In genomic region chr3:112746675-112747276, GRCh38 we compare ENCODE assay signal across 16 cellular contexts.
DNase-seq lines count a peak whose midpoint lies in the region; FAIRE-seq and TF ChIP-seq lines count a peak whose summit lies in the region.
"Had no signal": no experiment of that assay in that cellular context is flagged by ENCODE, and none has a peak within 500 bp of the region (broad histone marks: within the 10 kb centered on the region; RNA-seq: fewer than 3 reads in every experiment).

No MANE protein-coding gene starts in this region.

- H3K9me2 ChIP-seq in MM.1S (replicated peaks; ENCODE audit: insufficient read depth, low read length): no peaks in the 10 kb centered on the region

- H3K36me3 ChIP-seq in bronchial epithelial cell (ENCODE audit: control insufficient read depth, insufficient read depth, low read length) (no peaks in the 10 kb centered on the region), mesenchymal stem cell (ENCODE audit: control insufficient read depth in 1 of 2, insufficient read depth in 2 of 2, low read depth in 1 of 2, low read length in 2 of 2) (no peaks in the 10 kb centered on the region), MM.1S (replicated peaks; ENCODE audit: insufficient read depth, low read length) (no peaks in the 10 kb centered on the region)

- H3K9ac ChIP-seq in mesenchymal stem cell (ENCODE audit: low read length): peak overlapping the region; percentile 4
- no peak overlapping the region for H3K9ac ChIP-seq in MM.1S (ENCODE audit: low read length)

- no peak overlapping the region for H2BK15ac ChIP-seq in mesenchymal stem cell (ENCODE audit: low read depth, poor library complexity, severe bottlenecking)

- FAIRE-seq in bronchial epithelial cell (lab: Jason Lieb, UNC): no peak
- FAIRE-seq: G401.6, keratinocyte had no signal

- H3K4me2 ChIP-seq in mesenchymal stem cell (ENCODE audit: low read length, poor library complexity, severe bottlenecking) (no peak overlapping the region), MM.1S (ENCODE audit: low read depth, low read length) (no peak overlapping the region)

- H2BK5ac ChIP-seq in mesenchymal stem cell (ENCODE audit: low read depth, low read length, poor library complexity, severe bottlenecking): no peak overlapping the region

- peak; percentile 24 for DNase-seq in AG20443 (ENCODE audit: low spot score)
- peak; percentile 42 for DNase-seq in NCI-H146 treated with DMSO at 0.1 percent for 48 hours (lab: John Stamatoyannopoulos, UW; ENCODE audit: unreplicated experiment)
- DNase-seq in bronchial epithelial cell (ENCODE audit: low read depth): peak; percentile 64
- DNase-seq in mesenchymal stem cell: peak; percentile 24
- no peak for DNase-seq in stimulated activated naive CD4-positive, alpha-beta T cell (lab: John Stamatoyannopoulos, UW)
- no peak for DNase-seq in KG1 (lab: John Stamatoyannopoulos, UW)
- DNase-seq in MM.1S: no peak
- no peak for DNase-seq in activated naive CD4-positive, alpha-beta T cell treated with Interleukin-2 at 50 U/mL for 16 hours
- DNase-seq: COR-L47, head of caudate nucleus, NCI-H2081, NCI-H526 treated with DMSO at 0.1 percent for 48 hours, substantia nigra had no signal

- no peak overlapping the region for H4K8ac ChIP-seq in mesenchymal stem cell (ENCODE audit: low read length)

- 20% methylated on average over 2 of the region's 6 CpGs for WGBS in mesenchymal stem cell

- no peak overlapping the region for H2BK12ac ChIP-seq in mesenchymal stem cell (ENCODE audit: low read length in 2 of 2)

- no peaks in the 10 kb centered on the region for H3K27me3 ChIP-seq in bronchial epithelial cell (ENCODE audit: control insufficient read depth, insufficient read depth, low read length)
- H3K27me3 ChIP-seq in mesenchymal stem cell (ENCODE audit: control insufficient read depth in 1 of 2, insufficient read depth in 1 of 2, low read length in 2 of 2): no peaks in the 10 kb centered on the region
- no peaks in the 10 kb centered on the region for H3K27me3 ChIP-seq in MM.1S (replicated peaks; ENCODE audit: insufficient read depth, low read length)

- no peak overlapping the region for H2AK5ac ChIP-seq in mesenchymal stem cell (ENCODE audit: low read length, severe bottlenecking)

- H4K91ac ChIP-seq in mesenchymal stem cell (ENCODE audit: low read length): no peak overlapping the region

- no peaks in the 10 kb centered on the region for H3K9me3 ChIP-seq in mesenchymal stem cell (ENCODE audit: control insufficient read depth, low read length)
- H3K9me3 ChIP-seq in MM.1S (replicated peaks; ENCODE audit: insufficient read depth, low read length): no peaks in the 10 kb centered on the region

- no peaks in the 10 kb centered on the region for H3K79me2 ChIP-seq in MM.1S (ENCODE audit: low read length)

- no peak overlapping the region for H3K18ac ChIP-seq in mesenchymal stem cell (ENCODE audit: low read depth in 1 of 2, low read length in 2 of 2)

- H3K4me3 ChIP-seq in bronchial epithelial cell (ENCODE audit: low read depth, low read length) (no peak overlapping the region), mesenchymal stem cell (ENCODE audit: insufficient read depth in 1 of 2, low read depth in 1 of 2, low read length in 2 of 2) (no peak overlapping the region), MM.1S (ENCODE audit: low read length) (no peak overlapping the region)

- H2BK120ac ChIP-seq in mesenchymal stem cell (ENCODE audit: low read depth, low read length): no peak overlapping the region

- no peak overlapping the region for H3K23ac ChIP-seq in mesenchymal stem cell (ENCODE audit: low read length in 2 of 2)

- TF ChIP-seq CTCF in bronchial epithelial cell (IDR thresholded peaks at IDR 0.05; ENCODE audit: insufficient read depth, low read length, severe bottlenecking) (no peak), MM.1S (IDR thresholded peaks at IDR 0.05; ENCODE audit: low read length) (no peak)

- no peaks in the 10 kb centered on the region for H4K20me1 ChIP-seq in MM.1S (ENCODE audit: insufficient read depth, low read length)

- H3K27ac ChIP-seq in mesenchymal stem cell (ENCODE audit: low read length, poor library complexity, severe bottlenecking) (peak overlapping the region; percentile 52), MM.1S (ENCODE audit: low read length) (no peak overlapping the region)
- H3K27ac ChIP-seq: VCaP had no signal

- no peak overlapping the region for H3K14ac ChIP-seq in mesenchymal stem cell (ENCODE audit: low read length in 2 of 2)

- H3F3A ChIP-seq in MM.1S (ENCODE audit: insufficient read depth, low read length): no peaks in the 10 kb centered on the region

- H3K4ac ChIP-seq in mesenchymal stem cell (ENCODE audit: low read depth in 1 of 2, low read length in 2 of 2): no peak overlapping the region

- no peaks in the 10 kb centered on the region for H3K79me1 ChIP-seq in mesenchymal stem cell (replicated peaks; ENCODE audit: low read length, poor library complexity, severe bottlenecking)

- H2AFZ ChIP-seq in mesenchymal stem cell (ENCODE audit: low read depth, low read length) (no peak overlapping the region), MM.1S (ENCODE audit: low read length) (no peak overlapping the region)

- H3K4me1 ChIP-seq in mesenchymal stem cell (ENCODE audit: control insufficient read depth, insufficient read depth, low read depth, low read length) (peaks cover 1% of the 10 kb centered on the region), MM.1S (ENCODE audit: low read length) (peaks cover 17% of the 10 kb centered on the region)

Comparison
In these comparisons a context has a peak if more than half of its experiments do, and no peak if none do; other contexts are left out.
1. DNase-seq: peak in AG20443 (single experiment), NCI-H146 treated with DMSO at 0.1 percent for 48 hours (single experiment), bronchial epithelial cell (single experiment) and mesenchymal stem cell (single experiment); none in stimulated activated naive CD4-positive, alpha-beta T cell (0 of 6), KG1 (single experiment), MM.1S (single experiment) and activated naive CD4-positive, alpha-beta T cell treated with Interleukin-2 at 50 U/mL for 16 hours (single experiment).